ENCODE assay signal across 8 cellular contexts in genomic region chr6:4776493-4776966, GRCh38. TPM values are rescaled to one million over a fixed set of nuclear protein-coding genes. Genes with fewer than 3 reads are reported as not detected.
A peak's percentile ranks its signal among the peaks of the same experiment; 100 is the strongest.
DNase-seq lines count a peak whose midpoint lies in the region; ATAC-seq lines count a peak whose summit lies in the region.

No MANE protein-coding gene starts in this region.

- no CpG with 5 or more reads among the region's 77 CpGs for WGBS in iPS DF 6.9 (ENCODE audit: insufficient coverage, insufficient read length)

- DNase-seq in DMS53 treated with DMSO at 0.1 percent for 48 hours (lab: John Stamatoyannopoulos, UW; ENCODE audit: unreplicated experiment) (peak; percentile 46), iPS DF 6.9 (ENCODE audit: low read depth, low spot score) (no peak), cerebellum (ENCODE audit: low spot score) (no peak), midbrain (lab: John Stamatoyannopoulos, UW) (no peak)
- DNase-seq in Jurkat, Clone E6-1 (ENCODE audit: low read depth, low spot score): no peak
- peak; percentile 22 for DNase-seq in activated gamma-delta T cell treated with anti-CD3 and anti-CD28 coated beads, Interleukin-2, amount 50 U/mL, for 16 hours (ENCODE audit: low read depth)
- peak; percentile 42 for DNase-seq in stimulated activated CD4-positive, alpha-beta T cell treated with anti-CD3 and anti-CD28 coated beads, Interleukin-12 subunit alpha, Interleukin-12 subunit beta, amount 100 ng/mL, for 4 hours

- peak overlapping the region; percentile 71 for H3K4me3 ChIP-seq in Jurkat, Clone E6-1 (ENCODE audit: low read length)
- peak overlapping the region; percentile 78; the same call in 1 of the 2 replicates for H3K4me3 ChIP-seq in iPS DF 6.9 (ENCODE audit: low read length)

- peaks cover 12% of the 10 kb centered on the region for H3K27me3 ChIP-seq in iPS DF 6.9 (ENCODE audit: control insufficient read depth, insufficient read depth, low read length)

- peak; percentile 11 for ATAC-seq in GM19463 (IDR thresholded peaks at IDR 0.05; ENCODE audit: unreplicated experiment)

- H3K4me1 ChIP-seq in iPS DF 6.9 (ENCODE audit: control insufficient read depth, insufficient read depth, low read length): peaks cover 4% of the 10 kb centered on the region; the same call in 1 of the 2 replicates

- no peaks in the 10 kb centered on the region for H3K9me3 ChIP-seq in iPS DF 6.9 (ENCODE audit: control insufficient read depth, insufficient read depth, low read length)

- H3K27ac ChIP-seq in iPS DF 6.9 (ENCODE audit: low read length): no peak overlapping the region

- no peaks in the 10 kb centered on the region for H3K36me3 ChIP-seq in iPS DF 6.9 (ENCODE audit: control insufficient read depth, insufficient read depth, low read length)

RNA-seq across cellular contexts. Expression of gene CDYL, which starts 0.3 kb away (rescaled TPM):
- polyA plus RNA-seq in Jurkat, Clone E6-1 (2012; ENCODE audit: insufficient read depth, insufficient read length): 22.2 TPM
- total RNA-seq in cerebellum: 31.8 TPM

Comparison
In these comparisons a context has a peak if more than half of its experiments do, and no peak if none do; other contexts are left out.
1. DNase-seq: peak in DMS53 treated with DMSO at 0.1 percent for 48 hours (single experiment), activated gamma-delta T cell treated with anti-CD3 and anti-CD28 coated beads, Interleukin-2, amount 50 U/mL, for 16 hours (single experiment) and stimulated activated CD4-positive, alpha-beta T cell treated with anti-CD3 and anti-CD28 coated beads, Interleukin-12 subunit alpha, Interleukin-12 subunit beta, amount 100 ng/mL, for 4 hours (single experiment); none in Jurkat, Clone E6-1 (single experiment), iPS DF 6.9 (single experiment), cerebellum (single experiment) and midbrain (single experiment).